In genomic region chr7:146772581-146772980, GRCh38 we compare ENCODE assay signal across 16 cellular contexts.
DNase-seq lines count a peak whose midpoint lies in the region; ATAC-seq and TF ChIP-seq lines count a peak whose summit lies in the region.
"Had no signal": no experiment of that assay in that cellular context is flagged by ENCODE, and none has a peak within 500 bp of the region (broad histone marks: within the 10 kb centered on the region; RNA-seq: fewer than 3 reads in every experiment).

No MANE protein-coding gene starts in this region.

- CTCF ChIA-PET in activated CD4-positive, alpha-beta T cell treated with anti-CD3 and anti-CD28 coated beads for 36 hours (lab: Charles Lee) = no interaction called here
- CTCF ChIA-PET in activated CD8-positive, alpha-beta T cell treated with anti-CD3 and anti-CD28 coated beads, Interleukin-2, amount 10 ng/mL, durations not matched to agents 7 days and 5 days (lab: Charles Lee) = no interaction called here

- no peaks in the 10 kb centered on the region for H3K4me1 Mint-ChIP-seq in activated CD4-positive, alpha-beta T cell treated with anti-CD3 and anti-CD28 coated beads for 36 hours
- H3K4me1 Mint-ChIP-seq in progenitor cell of endocrine pancreas (ENCODE audit: low read depth) = no peaks in the 10 kb centered on the region
- H3K4me1 Mint-ChIP-seq in activated CD8-positive, alpha-beta T cell treated with anti-CD3 and anti-CD28 coated beads, Interleukin-2, amount 10 ng/mL, durations not matched to agents 7 days and 5 days (ENCODE audit: low read depth) = no peaks in the 10 kb centered on the region
- H3K4me1 Mint-ChIP-seq: B cell; central memory CD8-positive, alpha-beta T cell; mesothelial cell of epicardium; stimulated activated naive B cell treated with anti-CD40 and anti-IgM and Interleukin-4, amounts not matched to agents 10 μg/mL and 1 μg/mL and 100 μg/mL, for 72 hours; T-cell had no signal

- no peak for TF ChIP-seq POLR2A in NB4 (IDR thresholded peaks at IDR 0.05; ENCODE audit: extremely low read depth, insufficient read length)

- H3K4me3 ChIP-seq in NB4 (ENCODE audit: low read depth, low read length) (no peak overlapping the region), WERI-Rb-1 (ENCODE audit: low read depth, low read length) (no peak overlapping the region)

- H3K27me3 ChIP-seq in WERI-Rb-1 (ENCODE audit: insufficient read depth, low read depth, severe bottlenecking) = no peaks in the 10 kb centered on the region

- intact Hi-C loops in activated CD4-positive, alpha-beta T cell treated with anti-CD3 and anti-CD28 coated beads for 36 hours (cut with DNase I, micrococcal nuclease) = no loop called here

- H3K27ac Mint-ChIP-seq in activated CD4-positive, alpha-beta T cell treated with anti-CD3 and anti-CD28 coated beads for 36 hours = no peak overlapping the region
- H3K27ac Mint-ChIP-seq in progenitor cell of endocrine pancreas = no peak overlapping the region
- H3K27ac Mint-ChIP-seq in activated CD8-positive, alpha-beta T cell treated with anti-CD3 and anti-CD28 coated beads, Interleukin-2, amount 10 ng/mL, durations not matched to agents 7 days and 5 days = no peak overlapping the region
- H3K27ac Mint-ChIP-seq: activated naive CD4-positive, alpha-beta T cell treated with anti-CD3 and anti-CD28 coated beads, Interleukin-2, amount 50 U/mL, for 72 hours; B cell; mesothelial cell of epicardium; stimulated activated naive B cell treated with anti-CD40 and anti-IgM and Interleukin-4, amounts not matched to agents 10 μg/mL and 1 μg/mL and 100 μg/mL, for 72 hours; T-cell had no signal

- no peak for ATAC-seq in activated CD4-positive, alpha-beta T cell treated with anti-CD3 and anti-CD28 coated beads for 36 hours
- no peak for ATAC-seq in activated CD8-positive, alpha-beta T cell treated with anti-CD3 and anti-CD28 coated beads, Interleukin-2, amount 10 ng/mL, durations not matched to agents 7 days and 5 days
- ATAC-seq: activated naive CD4-positive, alpha-beta T cell treated with anti-CD3 and anti-CD28 coated beads, Interleukin-2, amount 50 U/mL, for 72 hours; stimulated activated naive B cell treated with anti-CD40 and anti-IgM and Interleukin-4, amounts not matched to agents 10 μg/mL and 1 μg/mL and 100 μg/mL, for 72 hours; T-cell had no signal

- H3K9me3 Mint-ChIP-seq in activated CD4-positive, alpha-beta T cell treated with anti-CD3 and anti-CD28 coated beads for 36 hours (ENCODE audit: low read depth) = peaks cover 5% of the 10 kb centered on the region
- H3K9me3 Mint-ChIP-seq in progenitor cell of endocrine pancreas (ENCODE audit: low read depth) = no peaks in the 10 kb centered on the region
- peaks cover under 1% of the 10 kb centered on the region for H3K9me3 Mint-ChIP-seq in activated CD8-positive, alpha-beta T cell treated with anti-CD3 and anti-CD28 coated beads, Interleukin-2, amount 10 ng/mL, durations not matched to agents 7 days and 5 days (ENCODE audit: insufficient read depth)
- H3K9me3 Mint-ChIP-seq: mesothelial cell of epicardium had no signal

- no peaks in the 10 kb centered on the region for H3K9me3 ChIP-seq in WERI-Rb-1 (ENCODE audit: severe bottlenecking)

- peak; percentile 16 for DNase-seq in activated CD4-positive, alpha-beta T cell treated with anti-CD3 and anti-CD28 coated beads for 36 hours
- no peak for DNase-seq in activated CD4-positive, alpha-beta T cell treated with anti-CD3 and anti-CD28 coated beads, Interleukin-2, amount 50 U/mL, for 1 hour
- peak; percentile 47 for DNase-seq in NB4 (ENCODE audit: low read depth)
- peak; percentile 24 for DNase-seq in WERI-Rb-1
- DNase-seq in progenitor cell of endocrine pancreas (ENCODE audit: low spot score, unreplicated experiment) = no peak
- DNase-seq in SHP77 treated with DMSO at 0.1 percent for 48 hours (lab: John Stamatoyannopoulos, UW) = no peak
- no peak for DNase-seq in inferior parietal cortex (ENCODE audit: extremely low spot score)
- DNase-seq in activated CD8-positive, alpha-beta T cell treated with anti-CD3 and anti-CD28 coated beads, Interleukin-2, amount 10 ng/mL, durations not matched to agents 7 days and 5 days = no peak
- DNase-seq: NCI-H510A treated with DMSO at 0.1 percent for 48 hours; stimulated activated CD4-positive, alpha-beta T cell treated with anti-CD3 and anti-CD28 coated beads, Interleukin-2, amount 100 ng/mL, for 48 hours; stimulated activated naive B cell treated with anti-CD40 and anti-IgM and Interleukin-4, amounts not matched to agents 10 μg/mL and 1 μg/mL and 100 μg/mL, for 72 hours; T-cell had no signal

- TF ChIP-seq CTCF in NB4 (IDR thresholded peaks at IDR 0.05; ENCODE audit: low read depth, low read length) = peak; percentile 60
- peak; percentile 48 for TF ChIP-seq CTCF in WERI-Rb-1 (IDR thresholded peaks at IDR 0.05; ENCODE audit: low read depth, low read length)
- peak; percentile 49 for TF ChIP-seq CTCF in progenitor cell of endocrine pancreas (IDR thresholded peaks at IDR 0.05; ENCODE audit: unreplicated experiment)

- H3K36me3 Mint-ChIP-seq in activated CD4-positive, alpha-beta T cell treated with anti-CD3 and anti-CD28 coated beads for 36 hours (ENCODE audit: low read depth) = no peaks in the 10 kb centered on the region
- no peaks in the 10 kb centered on the region for H3K36me3 Mint-ChIP-seq in progenitor cell of endocrine pancreas (ENCODE audit: insufficient read depth)
- H3K36me3 Mint-ChIP-seq in activated CD8-positive, alpha-beta T cell treated with anti-CD3 and anti-CD28 coated beads, Interleukin-2, amount 10 ng/mL, durations not matched to agents 7 days and 5 days (ENCODE audit: low read depth) = no peaks in the 10 kb centered on the region
- H3K36me3 Mint-ChIP-seq: mesothelial cell of epicardium; stimulated activated naive B cell treated with anti-CD40 and anti-IgM and Interleukin-4, amounts not matched to agents 10 μg/mL and 1 μg/mL and 100 μg/mL, for 72 hours; T-cell had no signal

- H3K27me3 Mint-ChIP-seq in activated CD4-positive, alpha-beta T cell treated with anti-CD3 and anti-CD28 coated beads for 36 hours = no peaks in the 10 kb centered on the region
- H3K27me3 Mint-ChIP-seq in progenitor cell of endocrine pancreas = no peaks in the 10 kb centered on the region
- no peaks in the 10 kb centered on the region for H3K27me3 Mint-ChIP-seq in activated CD8-positive, alpha-beta T cell treated with anti-CD3 and anti-CD28 coated beads, Interleukin-2, amount 10 ng/mL, durations not matched to agents 7 days and 5 days (ENCODE audit: low read depth)
- H3K27me3 Mint-ChIP-seq: B cell; central memory CD8-positive, alpha-beta T cell; stimulated activated naive B cell treated with anti-CD40 and anti-IgM and Interleukin-4, amounts not matched to agents 10 μg/mL and 1 μg/mL and 100 μg/mL, for 72 hours; T-cell had no signal

- no peak overlapping the region for H3K4me3 Mint-ChIP-seq in activated CD4-positive, alpha-beta T cell treated with anti-CD3 and anti-CD28 coated beads for 36 hours
- H3K4me3 Mint-ChIP-seq in progenitor cell of endocrine pancreas (ENCODE audit: low read depth) = no peak overlapping the region
- H3K4me3 Mint-ChIP-seq in activated CD8-positive, alpha-beta T cell treated with anti-CD3 and anti-CD28 coated beads, Interleukin-2, amount 10 ng/mL, durations not matched to agents 7 days and 5 days = no peak overlapping the region
- H3K4me3 Mint-ChIP-seq: B cell; central memory CD8-positive, alpha-beta T cell; mesothelial cell of epicardium; stimulated activated naive B cell treated with anti-CD40 and anti-IgM and Interleukin-4, amounts not matched to agents 10 μg/mL and 1 μg/mL and 100 μg/mL, for 72 hours; T-cell had no signal

- H3K36me3 ChIP-seq in WERI-Rb-1 = no peaks in the 10 kb centered on the region

- POLR2A ChIA-PET in activated CD4-positive, alpha-beta T cell treated with anti-CD3 and anti-CD28 coated beads for 36 hours (lab: Charles Lee) = no interaction called here
- POLR2A ChIA-PET in activated CD8-positive, alpha-beta T cell treated with anti-CD3 and anti-CD28 coated beads, Interleukin-2, amount 10 ng/mL, durations not matched to agents 7 days and 5 days (lab: Charles Lee) = no interaction called here

- no peak overlapping the region for H3K27ac ChIP-seq in WERI-Rb-1

Comparison
In these comparisons a context has a peak if more than half of its experiments do, and no peak if none do; other contexts are left out.
1. DNase-seq: peak in activated CD4-positive, alpha-beta T cell treated with anti-CD3 and anti-CD28 coated beads for 36 hours (single experiment), NB4 (single experiment) and WERI-Rb-1 (single experiment); none in activated CD4-positive, alpha-beta T cell treated with anti-CD3 and anti-CD28 coated beads, Interleukin-2, amount 50 U/mL, for 1 hour (single experiment), progenitor cell of endocrine pancreas (single experiment), SHP77 treated with DMSO at 0.1 percent for 48 hours (single experiment), inferior parietal cortex (single experiment) and activated CD8-positive, alpha-beta T cell treated with anti-CD3 and anti-CD28 coated beads, Interleukin-2, amount 10 ng/mL, durations not matched to agents 7 days and 5 days (single experiment).
2. Peak in every context shown above with its lines, with median percentiles within 50 percentile points of each other: CTCF ChIP-seq.